Comparison of ENCODE assay signal across 25 cellular contexts in the genomic region with DNA sequence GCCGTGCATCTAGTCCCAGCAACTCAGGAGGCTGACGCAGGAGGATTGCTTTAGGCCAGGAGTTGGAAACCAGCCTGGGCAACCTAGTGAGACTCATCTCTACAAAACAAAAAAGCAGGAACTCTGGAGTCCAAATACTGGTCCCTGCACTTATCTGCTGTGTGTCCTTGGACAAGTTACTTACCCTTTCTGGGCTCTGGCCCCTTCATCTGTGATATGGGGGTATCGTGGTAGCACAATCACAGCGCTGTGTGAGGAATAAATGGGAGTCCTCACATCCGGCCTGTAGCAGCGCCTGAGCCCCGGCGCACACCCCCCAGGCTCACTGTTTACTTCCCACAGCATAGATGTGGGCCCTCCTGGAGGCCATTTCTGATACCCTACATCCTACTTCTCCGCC. TPM values are rescaled to one million over a fixed set of nuclear protein-coding genes. Genes with fewer than 3 reads are reported as not detected.
DNase-seq lines count a peak whose midpoint lies in the region; ATAC-seq and TF ChIP-seq lines count a peak whose summit lies in the region.
"Had no signal": no experiment of that assay in that cellular context is flagged by ENCODE, and none has a peak within 500 bp of the region (broad histone marks: within the 10 kb centered on the region; RNA-seq: fewer than 3 reads in every experiment).

No MANE protein-coding gene starts in this region.

- no peak overlapping the region for H3K4me3 ChIP-seq in body of pancreas
- no peak overlapping the region for H3K4me3 ChIP-seq in upper lobe of right lung

- POLR2A ChIA-PET in activated naive CD8-positive, alpha-beta T cell treated with anti-CD3 and anti-CD28 coated beads, Interleukin-2, amount 10 ng/mL, durations not matched to agents 7 days and 5 days (lab: Charles Lee): interaction anchor here (1.1 kb wide), 1 partner anchor 12 kb away, joined by 3 read pairs; no protein-coding TSS in a partner anchor

- no peak for ATAC-seq in activated naive CD8-positive, alpha-beta T cell treated with anti-CD3 and anti-CD28 coated beads, Interleukin-2, amount 10 ng/mL, durations not matched to agents 7 days and 5 days (ENCODE audit: low read depth)
- no peak for ATAC-seq in activated naive CD8-positive, alpha-beta T cell treated with anti-CD3 and anti-CD28 coated beads, Interleukin-2, amount 50 U/mL, for 24 hours
- no peak for ATAC-seq in body of pancreas
- ATAC-seq in upper lobe of right lung: no peak
- ATAC-seq: CD8-positive, alpha-beta T cell; left lobe of liver; naive thymus-derived CD8-positive, alpha-beta T cell; stimulated activated effector memory CD8-positive, alpha-beta T cell treated with anti-CD3 and anti-CD28 coated beads, Interleukin-12 subunit alpha, Interleukin-12 subunit beta, amount 100 ng/mL, for 72 hours had no signal

- peak overlapping the region; percentile 83 to 90 (median 86) for H3K27ac ChIP-seq in body of pancreas
- peak overlapping the region; percentile 36 for H3K27ac ChIP-seq in upper lobe of right lung

- H3K4me1 ChIP-seq in body of pancreas (peaks cover 53% of the 10 kb centered on the region), upper lobe of right lung (peaks cover 36% of the 10 kb centered on the region)

- no peaks in the 10 kb centered on the region for H3K27me3 Mint-ChIP-seq in activated naive CD8-positive, alpha-beta T cell treated with anti-CD3 and anti-CD28 coated beads, Interleukin-2, amount 10 ng/mL, durations not matched to agents 7 days and 5 days
- no peaks in the 10 kb centered on the region for H3K27me3 Mint-ChIP-seq in activated naive CD8-positive, alpha-beta T cell treated with anti-CD3 and anti-CD28 coated beads, Interleukin-2, amount 50 U/mL, for 24 hours
- peaks cover 3% of the 10 kb centered on the region for H3K27me3 Mint-ChIP-seq in nephron (ENCODE audit: low read depth)
- H3K27me3 Mint-ChIP-seq: activated B cell treated with CpG ODN at 0.5 μM for 24 hours; naive thymus-derived CD8-positive, alpha-beta T cell had no signal

- no peak overlapping the region for H3K4me3 Mint-ChIP-seq in activated naive CD8-positive, alpha-beta T cell treated with anti-CD3 and anti-CD28 coated beads, Interleukin-2, amount 10 ng/mL, durations not matched to agents 7 days and 5 days
- no peak overlapping the region for H3K4me3 Mint-ChIP-seq in activated naive CD8-positive, alpha-beta T cell treated with anti-CD3 and anti-CD28 coated beads, Interleukin-2, amount 50 U/mL, for 24 hours
- H3K4me3 Mint-ChIP-seq in nephron: no peak overlapping the region
- H3K4me3 Mint-ChIP-seq: activated B cell treated with CpG ODN at 0.5 μM for 24 hours; CD8-positive, alpha-beta T cell; naive thymus-derived CD8-positive, alpha-beta T cell; stimulated activated effector memory CD8-positive, alpha-beta T cell treated with anti-CD3 and anti-CD28 coated beads, Interleukin-12 subunit alpha, Interleukin-12 subunit beta, amount 100 ng/mL, for 72 hours had no signal

- DNase-seq in activated naive CD8-positive, alpha-beta T cell treated with anti-CD3 and anti-CD28 coated beads, Interleukin-2, amount 10 ng/mL, durations not matched to agents 7 days and 5 days: no peak
- DNase-seq in activated naive CD8-positive, alpha-beta T cell treated with anti-CD3 and anti-CD28 coated beads, Interleukin-2, amount 50 U/mL, for 24 hours: no peak
- DNase-seq in body of pancreas (no peak), upper lobe of right lung (no peak), glomerular visceral epithelial cell (ENCODE audit: extremely low spot score) (no peak), pons (ENCODE audit: low spot score) (no peak), NCI-H748 (lab: John Stamatoyannopoulos, UW; ENCODE audit: unreplicated experiment) (no peak)
- DNase-seq: 8988T; activated B cell treated with CpG ODN at 0.5 μM for 24 hours; activated naive CD4-positive, alpha-beta T cell treated with Interleukin-2 at 50 U/mL for 16 hours; amniotic stem cell; CD8-positive, alpha-beta T cell; GOT3; midbrain; naive thymus-derived CD8-positive, alpha-beta T cell; NCI-H1105; NCI-H2029; NCI-H345; NCI-H748 treated with DMSO at 0.1 percent for 48 hours; stimulated activated CD4-positive, alpha-beta T cell treated with anti-CD3 and anti-CD28 coated beads, Interleukin-12 subunit alpha, Interleukin-12 subunit beta, amount 100 ng/mL, for 4 hours; stimulated activated CD4-positive, alpha-beta T cell treated with anti-CD3 and anti-CD28 coated beads, Interleukin-4, amount 100 ng/mL, for 24 hours; T1000 had no signal

- no peaks in the 10 kb centered on the region for H3K27me3 ChIP-seq in body of pancreas
- H3K27me3 ChIP-seq in upper lobe of right lung: no peaks in the 10 kb centered on the region

- no peak for TF ChIP-seq POLR2A in body of pancreas (IDR thresholded peaks at IDR 0.05)

- WGBS in body of pancreas, 2 donors: 78 to 82% methylated on average over 9 of the region's 9 CpGs

- no peaks in the 10 kb centered on the region for H3K36me3 Mint-ChIP-seq in activated naive CD8-positive, alpha-beta T cell treated with anti-CD3 and anti-CD28 coated beads, Interleukin-2, amount 10 ng/mL, durations not matched to agents 7 days and 5 days
- no peaks in the 10 kb centered on the region for H3K36me3 Mint-ChIP-seq in activated naive CD8-positive, alpha-beta T cell treated with anti-CD3 and anti-CD28 coated beads, Interleukin-2, amount 50 U/mL, for 24 hours (ENCODE audit: low read depth)
- no peaks in the 10 kb centered on the region for H3K36me3 Mint-ChIP-seq in nephron (ENCODE audit: low read depth)
- H3K36me3 Mint-ChIP-seq: CD8-positive, alpha-beta T cell; naive thymus-derived CD8-positive, alpha-beta T cell had no signal

- H3K9me3 ChIP-seq in body of pancreas (no peaks in the 10 kb centered on the region), upper lobe of right lung (no peaks in the 10 kb centered on the region)

- TF ChIP-seq CTCF in body of pancreas (IDR thresholded peaks at IDR 0.05): no peak
- no peak for TF ChIP-seq CTCF in nephron (IDR thresholded peaks at IDR 0.05; ENCODE audit: unreplicated experiment in 3 of 3)
- TF ChIP-seq CTCF in upper lobe of right lung (IDR thresholded peaks at IDR 0.05): no peak

- peaks cover 21% of the 10 kb centered on the region for H3K4me1 Mint-ChIP-seq in activated naive CD8-positive, alpha-beta T cell treated with anti-CD3 and anti-CD28 coated beads, Interleukin-2, amount 10 ng/mL, durations not matched to agents 7 days and 5 days
- H3K4me1 Mint-ChIP-seq in activated naive CD8-positive, alpha-beta T cell treated with anti-CD3 and anti-CD28 coated beads, Interleukin-2, amount 50 U/mL, for 24 hours: peaks cover 35% of the 10 kb centered on the region
- H3K4me1 Mint-ChIP-seq in nephron: peaks cover 39% of the 10 kb centered on the region

- peak overlapping the region; percentile 43 for H3K27ac Mint-ChIP-seq in activated naive CD8-positive, alpha-beta T cell treated with anti-CD3 and anti-CD28 coated beads, Interleukin-2, amount 10 ng/mL, durations not matched to agents 7 days and 5 days
- no peak overlapping the region for H3K27ac Mint-ChIP-seq in activated naive CD8-positive, alpha-beta T cell treated with anti-CD3 and anti-CD28 coated beads, Interleukin-2, amount 50 U/mL, for 24 hours
- H3K27ac Mint-ChIP-seq in nephron: peak overlapping the region; percentile 96 to 98 (median 98)
- H3K27ac Mint-ChIP-seq: activated B cell treated with CpG ODN at 0.5 μM for 24 hours; CD8-positive, alpha-beta T cell had no signal

- H3K9me3 Mint-ChIP-seq in activated naive CD8-positive, alpha-beta T cell treated with anti-CD3 and anti-CD28 coated beads, Interleukin-2, amount 10 ng/mL, durations not matched to agents 7 days and 5 days: no peaks in the 10 kb centered on the region
- no peaks in the 10 kb centered on the region for H3K9me3 Mint-ChIP-seq in activated naive CD8-positive, alpha-beta T cell treated with anti-CD3 and anti-CD28 coated beads, Interleukin-2, amount 50 U/mL, for 24 hours
- no peaks in the 10 kb centered on the region for H3K9me3 Mint-ChIP-seq in nephron
- H3K9me3 Mint-ChIP-seq: activated B cell treated with CpG ODN at 0.5 μM for 24 hours; CD8-positive, alpha-beta T cell; naive thymus-derived CD8-positive, alpha-beta T cell; stimulated activated effector memory CD8-positive, alpha-beta T cell treated with anti-CD3 and anti-CD28 coated beads, Interleukin-12 subunit alpha, Interleukin-12 subunit beta, amount 100 ng/mL, for 72 hours had no signal

- intact Hi-C loops in body of pancreas (cut with DNase I) (no loop called here), upper lobe of right lung (cut with DNase I) (no loop called here)

- H3K36me3 ChIP-seq in body of pancreas (replicated peaks in 1 of 2; ENCODE audit: insufficient read depth in 1 of 2, low read depth in 2 of 2): no peaks in the 10 kb centered on the region
- no peaks in the 10 kb centered on the region for H3K36me3 ChIP-seq in upper lobe of right lung

RNA-seq across cellular contexts. Expression of gene MYH9, which starts 44.2 kb away (rescaled TPM):
- total RNA-seq in activated naive CD8-positive, alpha-beta T cell treated with anti-CD3 and anti-CD28 coated beads, Interleukin-2, amount 10 ng/mL, durations not matched to agents 7 days and 5 days: 100 to 1,000 TPM; 803 to 821 TPM
- total RNA-seq in body of pancreas: 100 to 1,000 TPM; 294 to 323 TPM
- total RNA-seq in upper lobe of right lung: 842 TPM

RNA-seq across cellular contexts. Expression of gene TXN2, which starts 49.5 kb away (rescaled TPM):
- total RNA-seq in activated naive CD8-positive, alpha-beta T cell treated with anti-CD3 and anti-CD28 coated beads, Interleukin-2, amount 10 ng/mL, durations not matched to agents 7 days and 5 days: 10 to 100 TPM; 64.5 to 64.6 TPM
- total RNA-seq in body of pancreas (10 to 100 TPM; 27.0 to 44.5 TPM), upper lobe of right lung (54.2 TPM)
